ENCODE assay signal across 14 cellular contexts in genomic region chr2:43001787-43002468, GRCh38.
"Had no signal": no experiment of that assay in that cellular context is flagged by ENCODE, and none has a peak within 500 bp of the region (broad histone marks: within the 10 kb centered on the region; RNA-seq: fewer than 3 reads in every experiment).

No MANE protein-coding gene starts in this region.

- H3K9me3 ChIP-seq: heart right ventricle, left ventricle myocardium inferior, tibial nerve had no signal

- FAIRE-seq: frontal cortex, islet of Langerhans had no signal

- H3K36me3 ChIP-seq: heart right ventricle, left ventricle myocardium inferior, tibial nerve had no signal

- ATAC-seq: heart right ventricle; natural killer cell; stimulated activated memory B cell treated with anti-CD40 and anti-IgM and Interleukin-4, amounts not matched to agents 10 μg/mL and 1 μg/mL and 100 μg/mL, for 72 hours had no signal

- H3K27ac ChIP-seq: heart right ventricle, left ventricle myocardium inferior had no signal

- DNase-seq: activated naive CD4-positive, alpha-beta T cell treated with anti-CD3 and anti-CD28 coated beads, Interleukin-2, amount 10 ng/mL, durations not matched to agents 7 days and 5 days; amygdala; dermis blood vessel endothelial cell; heart right ventricle; left ventricle myocardium inferior; natural killer cell; nucleus accumbens; retina; stimulated activated CD4-positive, alpha-beta T cell treated with anti-CD3 and anti-CD28 coated beads, Interleukin-2, amount 100 ng/mL, for 48 hours; SW 1271 had no signal

- H3K4me1 ChIP-seq: left ventricle myocardium inferior had no signal

- H3K27me3 ChIP-seq: heart right ventricle, tibial nerve had no signal

- H3K4me3 ChIP-seq: heart right ventricle, left ventricle myocardium inferior, tibial nerve had no signal
